ENCODE assay signal across 11 cellular contexts in genomic region chr22:46049726-46050450, GRCh38.
DNase-seq lines count a peak whose midpoint lies in the region; ATAC-seq and TF ChIP-seq lines count a peak whose summit lies in the region.
"Had no signal": no experiment of that assay in that cellular context is flagged by ENCODE, and none has a peak within 500 bp of the region (broad histone marks: within the 10 kb centered on the region; RNA-seq: fewer than 3 reads in every experiment).

No MANE protein-coding gene starts in this region.

- no peak for DNase-seq in CD4-positive, CD25-positive, alpha-beta regulatory T cell
- DNase-seq in left ventricle myocardium inferior (peak; percentile 14), psoas muscle (peak in 1 of 2 donors; percentile 53), UCSD-AML1 (lab: John Stamatoyannopoulos, UW; ENCODE audit: unreplicated experiment) (no peak), DMS 273 treated with DMSO at 0.1 percent for 48 hours (lab: John Stamatoyannopoulos, UW) (no peak)
- DNase-seq: activated CD4-positive, alpha-beta T cell treated with anti-CD3 and anti-CD28 coated beads for 1 hour; NCI-H2107 had no signal

- no peaks in the 10 kb centered on the region for H3K27me3 Mint-ChIP-seq in CD4-positive, CD25-positive, alpha-beta regulatory T cell

- WGBS in psoas muscle, 3 donors: 75 to 87% (median 80%) methylated on average over 14 of the region's 14 CpGs

- no peak for ATAC-seq in CD4-positive, CD25-positive, alpha-beta regulatory T cell (ENCODE audit: low read depth in 2 of 2)
- ATAC-seq in psoas muscle (no peak), HG03354 (IDR thresholded peaks at IDR 0.05; ENCODE audit: poor library complexity, severe bottlenecking, unreplicated experiment) (no peak), SK-N-SH treated with all-trans-retinoic acid at 6 μM for 48 hours (no peak)
- ATAC-seq: GM12878 had no signal

- H3K9me3 Mint-ChIP-seq in CD4-positive, CD25-positive, alpha-beta regulatory T cell: no peaks in the 10 kb centered on the region

- intact Hi-C loops in left ventricle myocardium inferior (cut with micrococcal nuclease): no loop called here
- intact Hi-C loops in psoas muscle (cut with DNase I): no loop called here

- H3K4me1 Mint-ChIP-seq in CD4-positive, CD25-positive, alpha-beta regulatory T cell: peaks cover 0 to 14% (median 6%) of the 10 kb centered on the region in 4 donors

- H3K27me3 ChIP-seq in CD4-positive, CD25-positive, alpha-beta regulatory T cell (ENCODE audit: control insufficient read depth, insufficient read depth, low read length): no peaks in the 10 kb centered on the region
- H3K27me3 ChIP-seq in left ventricle myocardium inferior (ENCODE audit: low read depth) (no peaks in the 10 kb centered on the region), psoas muscle (ENCODE audit: insufficient read depth in 3 of 3, low read length in 2 of 3) (no peaks in the 10 kb centered on the region)

- H3K4me3 Mint-ChIP-seq in CD4-positive, CD25-positive, alpha-beta regulatory T cell: peak overlapping the region in 2 of 4 donors; percentile 43 to 74

- no peaks in the 10 kb centered on the region for H3K9me3 ChIP-seq in CD4-positive, CD25-positive, alpha-beta regulatory T cell (ENCODE audit: control insufficient read depth in 2 of 2, low read length in 2 of 2)
- H3K9me3 ChIP-seq in left ventricle myocardium inferior (replicated peaks): no peaks in the 10 kb centered on the region
- no peaks in the 10 kb centered on the region for H3K9me3 ChIP-seq in psoas muscle

- H3K36me3 Mint-ChIP-seq in CD4-positive, CD25-positive, alpha-beta regulatory T cell: no peaks in the 10 kb centered on the region

- H3K27ac ChIP-seq in CD4-positive, CD25-positive, alpha-beta regulatory T cell (ENCODE audit: insufficient read depth, low read length, poor library complexity, severe bottlenecking): no peak overlapping the region
- H3K27ac ChIP-seq in VCaP (peak overlapping the region; percentile 93; the same call in 1 of the 2 replicates), left ventricle myocardium inferior (replicated peaks) (peak overlapping the region; percentile 100), psoas muscle (peak overlapping the region; percentile 99)

- TF ChIP-seq CTCF in VCaP (conservative IDR thresholded peaks at IDR 0.05) (no peak), left ventricle myocardium inferior (IDR thresholded peaks at IDR 0.05; ENCODE audit: borderline replicate concordance) (no peak), psoas muscle (IDR thresholded peaks at IDR 0.05) (no peak)

- H3K27ac Mint-ChIP-seq in CD4-positive, CD25-positive, alpha-beta regulatory T cell: peak overlapping the region; percentile 29 to 85 (median 56)

- no peaks in the 10 kb centered on the region for H3K36me3 ChIP-seq in CD4-positive, CD25-positive, alpha-beta regulatory T cell (ENCODE audit: control insufficient read depth, insufficient read depth, low read length)
- no peaks in the 10 kb centered on the region for H3K36me3 ChIP-seq in left ventricle myocardium inferior
- H3K36me3 ChIP-seq in psoas muscle (ENCODE audit: insufficient read depth in 1 of 2, low read depth in 1 of 2): no peaks in the 10 kb centered on the region

- H3K4me3 ChIP-seq in CD4-positive, CD25-positive, alpha-beta regulatory T cell (ENCODE audit: low read depth, low read length): no peak overlapping the region
- H3K4me3 ChIP-seq in left ventricle myocardium inferior (no peak overlapping the region), psoas muscle (no peak overlapping the region)
- H3K4me3 ChIP-seq: GM12878 had no signal

- peaks cover 28% of the 10 kb centered on the region for H3K4me1 ChIP-seq in CD4-positive, CD25-positive, alpha-beta regulatory T cell (ENCODE audit: control insufficient read depth, insufficient read depth, low read length, poor library complexity, severe bottlenecking)
- H3K4me1 ChIP-seq in left ventricle myocardium inferior (peaks cover 98% of the 10 kb centered on the region), psoas muscle (peaks cover 62% of the 10 kb centered on the region)

TF ChIP-seq in SK-N-SH treated with all-trans-retinoic acid at 6 μM for 48 hours, 23 proteins besides CTCF, POLR2A, EP300 and RAD21:
- no peak for TF ChIP-seq ZNF565 (CRISPR knock-in tag; conservative IDR thresholded peaks at IDR 0.05; ENCODE audit: low read depth)
- TF ChIP-seq TCF4 (CRISPR knock-in tag; IDR thresholded peaks at IDR 0.05; ENCODE audit: borderline replicate concordance): no peak
- no peak for TF ChIP-seq OSR1 (CRISPR knock-in tag; IDR thresholded peaks at IDR 0.05)
- no peak for TF ChIP-seq SNAI2 (CRISPR knock-in tag; IDR thresholded peaks at IDR 0.05)
- no peak for TF ChIP-seq ARNTL (CRISPR knock-in tag; IDR thresholded peaks at IDR 0.05; ENCODE audit: borderline replicate concordance, low read depth)
- no peak for TF ChIP-seq ZFP30 (CRISPR knock-in tag; IDR thresholded peaks at IDR 0.05)
- no peak for TF ChIP-seq TOX (CRISPR knock-in tag; IDR thresholded peaks at IDR 0.05; ENCODE audit: borderline replicate concordance)
- no peak for TF ChIP-seq ISL1 (CRISPR knock-in tag; IDR thresholded peaks at IDR 0.05)
